ENCODE assay signal across 3 cellular contexts in the genomic region with DNA sequence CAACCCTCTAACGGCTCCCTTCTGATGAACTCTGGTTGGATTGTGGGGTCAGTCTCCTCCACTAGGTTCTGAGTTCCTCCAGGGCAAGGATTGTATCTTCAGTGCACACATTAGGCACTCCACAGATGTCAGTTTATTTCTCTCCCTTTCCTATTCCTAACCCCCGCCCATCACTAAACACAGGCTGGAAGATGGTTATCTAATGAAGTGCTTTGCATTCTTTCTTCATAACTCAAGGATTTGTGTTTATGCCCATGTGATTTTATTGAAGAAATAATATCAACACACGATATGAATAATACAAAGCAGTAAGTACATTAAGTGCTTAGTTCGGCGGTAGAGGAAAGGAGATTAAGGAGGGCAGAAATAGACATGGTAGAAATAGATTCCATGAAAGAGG.
TF ChIP-seq lines count a peak whose summit lies in the region.

No MANE protein-coding gene starts in this region.

TF ChIP-seq in A549, 52 proteins besides CTCF, POLR2A, EP300 and RAD21:
- TF ChIP-seq GATA3 (IDR thresholded peaks at IDR 0.05; ENCODE audit: borderline replicate concordance) (peak; percentile 35; the same call in 1 of the 2 replicates), MYC (IDR thresholded peaks at IDR 0.05; ENCODE audit: borderline replicate concordance, low read length) (no peak)

TF ChIP-seq in SK-N-SH, 30 proteins besides CTCF, POLR2A, EP300 and RAD21:
- TF ChIP-seq TCF12 (IDR thresholded peaks at IDR 0.05) = peak; percentile 55; the same call in 1 of the 2 replicates
- TF ChIP-seq NRF1 (IDR thresholded peaks at IDR 0.05; ENCODE audit: low read depth, low read length) = no peak
- TF ChIP-seq FOSL2 (IDR thresholded peaks at IDR 0.05; ENCODE audit: borderline replicate concordance, low read depth) = peak; percentile 32; the same call in 1 of the 2 replicates
- TF ChIP-seq ELF1 (IDR thresholded peaks at IDR 0.05) = no peak
- TF ChIP-seq JUND (IDR thresholded peaks at IDR 0.05) = peak; percentile 43; the same call in 1 of the 2 replicates
- TF ChIP-seq USF1 (IDR thresholded peaks at IDR 0.05; ENCODE audit: borderline replicate concordance, low read depth) = peak; percentile 44; the same call in 1 of the 2 replicates

TF ChIP-seq in HepG2, 621 proteins besides CTCF, POLR2A, EP300 and RAD21:
- TF ChIP-seq ZNF660 (CRISPR knock-in tag; IDR thresholded peaks at IDR 0.05; ENCODE audit: borderline replicate concordance, low read depth) = no peak
- TF ChIP-seq ZNF724P (CRISPR knock-in tag; IDR thresholded peaks at IDR 0.05; ENCODE audit: borderline replicate concordance) = no peak
- TF ChIP-seq, protein P1, sequence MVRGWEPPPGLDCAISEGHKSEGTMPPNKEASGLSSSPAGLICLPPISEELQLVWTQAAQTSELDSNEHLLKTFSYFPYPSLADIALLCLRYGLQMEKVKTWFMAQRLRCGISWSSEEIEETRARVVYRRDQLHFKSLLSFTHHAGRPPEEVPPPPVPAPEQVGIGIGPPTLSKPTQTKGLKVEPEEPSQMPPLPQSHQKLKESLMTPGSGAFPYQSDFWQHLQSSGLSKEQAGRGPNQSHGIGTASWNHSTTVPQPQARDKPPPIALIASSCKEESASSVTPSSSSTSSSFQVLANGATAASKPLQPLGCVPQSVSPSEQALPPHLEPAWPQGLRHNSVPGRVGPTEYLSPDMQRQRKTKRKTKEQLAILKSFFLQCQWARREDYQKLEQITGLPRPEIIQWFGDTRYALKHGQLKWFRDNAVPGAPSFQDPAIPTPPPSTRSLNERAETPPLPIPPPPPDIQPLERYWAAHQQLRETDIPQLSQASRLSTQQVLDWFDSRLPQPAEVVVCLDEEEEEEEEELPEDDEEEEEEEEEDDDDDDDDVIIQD (CRISPR knock-in tag; IDR thresholded peaks at IDR 0.05; ENCODE audit: low read depth) = no peak
- no peak for TF ChIP-seq RNF219 (CRISPR knock-in tag; IDR thresholded peaks at IDR 0.05)
- no peak for TF ChIP-seq KLF12 (CRISPR knock-in tag; IDR thresholded peaks at IDR 0.05; ENCODE audit: borderline replicate concordance)
- no peak for TF ChIP-seq ZBTB42 (CRISPR knock-in tag; IDR thresholded peaks at IDR 0.05)
- no peak for TF ChIP-seq ZNF24 (IDR thresholded peaks at IDR 0.05)
- no peak for TF ChIP-seq ZNF225 (CRISPR knock-in tag; IDR thresholded peaks at IDR 0.05)
- TF ChIP-seq ZNF230 (CRISPR knock-in tag; IDR thresholded peaks at IDR 0.05) = no peak
- TF ChIP-seq DNMT1 (CRISPR knock-in tag; IDR thresholded peaks at IDR 0.05) = no peak
